In genomic region chr3:31725976-31726375, GRCh38 we compare ENCODE assay signal across 28 cellular contexts.
"Had no signal": no experiment of that assay in that cellular context is flagged by ENCODE, and none has a peak within 500 bp of the region (broad histone marks: within the 10 kb centered on the region; RNA-seq: fewer than 3 reads in every experiment).

No MANE protein-coding gene starts in this region.

- ATAC-seq: activated CD8-positive, alpha-beta memory T cell treated with anti-CD3 and anti-CD28 coated beads, Interleukin-2, amount 10 ng/mL, durations not matched to agents 7 days and 5 days; activated CD8-positive, alpha-beta T cell treated with anti-CD3 and anti-CD28 coated beads, Interleukin-2, amount 10 ng/mL, durations not matched to agents 7 days and 5 days; activated naive CD8-positive, alpha-beta T cell treated with anti-CD3 and anti-CD28 coated beads, Interleukin-2, amount 50 U/mL, for 24 hours had no signal

- H3K4me1 ChIP-seq: ascending aorta had no signal

- H3K9me3 ChIP-seq: ascending aorta had no signal

- H3K27me3 ChIP-seq: ascending aorta, cardiac muscle cell had no signal

- DNase-seq: activated B cell treated with CpG ODN at 0.5 μM for 24 hours; activated CD4-positive, alpha-beta memory T cell treated with anti-CD3 and anti-CD28 coated beads for 36 hours; activated CD4-positive, alpha-beta T cell treated with anti-CD3 and anti-CD28 coated beads for 4 hours; activated CD4-positive, alpha-beta T cell treated with anti-CD3 and anti-CD28 coated beads, Interleukin-2, amount 10 ng/mL, durations not matched to agents 24 days and 14 days; activated CD4-positive, alpha-beta T cell treated with anti-CD3 and anti-CD28 coated beads, Interleukin-2, amount 50 U/mL, for 1 hour; activated CD4-positive, alpha-beta T cell treated with anti-CD3 and anti-CD28 coated beads, Interleukin-2, amount 50 U/mL, for 4 hours; activated CD4-positive, CD25-positive, alpha-beta regulatory T cell treated with anti-CD3 and anti-CD28 coated beads, Interleukin-2, amount 50 U/mL, for 72 hours; activated CD8-positive, alpha-beta memory T cell treated with anti-CD3 and anti-CD28 coated beads for 24 hours; activated CD8-positive, alpha-beta memory T cell treated with anti-CD3 and anti-CD28 coated beads, Interleukin-2, amount 10 ng/mL, durations not matched to agents 7 days and 5 days; activated CD8-positive, alpha-beta memory T cell treated with anti-CD3 and anti-CD28 coated beads, Interleukin-2, amount 50 U/mL, for 48 hours; activated CD8-positive, alpha-beta T cell treated with anti-CD3 and anti-CD28 coated beads, Interleukin-2, amount 10 ng/mL, durations not matched to agents 7 days and 5 days; activated effector memory CD4-positive, alpha-beta T cell treated with Interleukin-2 at 50 U/mL for 16 hours; activated gamma-delta T cell; activated naive CD4-positive, alpha-beta T cell treated with anti-CD3 and anti-CD28 coated beads, Interleukin-2, amount 10 ng/mL, durations not matched to agents 7 days and 5 days; activated naive CD4-positive, alpha-beta T cell treated with Interleukin-2 at 50 U/mL for 16 hours; activated naive CD8-positive, alpha-beta T cell treated with anti-CD3 and anti-CD28 coated beads, Interleukin-2, amount 10 ng/mL, durations not matched to agents 7 days and 5 days; activated naive CD8-positive, alpha-beta T cell treated with anti-CD3 and anti-CD28 coated beads, Interleukin-2, amount 50 U/mL, for 24 hours; activated T-cell treated with anti-CD3 and anti-CD28 coated beads, Interleukin-2, amount 50 U/mL, for 24 hours; activated T-cell treated with anti-CD3 and anti-CD28 coated beads, Interleukin-2, amount 50 U/mL, for 48 hours; amygdala; anterior cingulate cortex; caudate nucleus; T-helper 1 cell; T-helper 2 cell; T-helper 9 cell had no signal

- H3K4me3 ChIP-seq: ascending aorta, cardiac muscle cell had no signal

- H3K36me3 ChIP-seq: ascending aorta, cardiac muscle cell had no signal

- H3K27ac ChIP-seq: ascending aorta, cardiac muscle cell, VCaP had no signal
